15 cellular contexts compared by ENCODE assay signal in the genomic region with DNA sequence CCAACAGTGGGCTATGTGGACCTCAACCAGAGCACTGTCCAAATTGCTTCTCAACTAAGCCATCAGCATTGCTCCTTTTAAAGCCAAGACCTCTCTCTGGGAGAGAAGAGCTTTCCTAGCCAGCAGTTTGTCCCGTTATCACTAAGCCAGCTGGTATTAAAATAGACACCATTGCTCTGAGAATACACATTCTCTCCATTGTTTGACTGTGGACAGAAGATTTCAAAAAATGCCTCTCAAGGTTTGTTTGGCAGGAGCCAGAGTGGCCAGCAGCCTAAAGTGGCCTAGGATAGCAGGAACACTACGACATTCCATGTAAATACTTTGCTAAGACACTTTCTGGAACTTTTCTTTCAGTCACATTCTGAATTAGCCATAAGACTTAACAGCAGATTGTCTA. TPM values are rescaled to one million over a fixed set of nuclear protein-coding genes. Genes with fewer than 3 reads are reported as not detected.
A peak's percentile ranks its signal among the peaks of the same experiment; 100 is the strongest.
DNase-seq lines count a peak whose midpoint lies in the region; ATAC-seq and TF ChIP-seq lines count a peak whose summit lies in the region.
"Had no signal": no experiment of that assay in that cellular context is flagged by ENCODE, and none has a peak within 500 bp of the region (broad histone marks: within the 10 kb centered on the region; RNA-seq: fewer than 3 reads in every experiment).

No MANE protein-coding gene starts in this region.

- DNase-seq in activated naive CD8-positive, alpha-beta T cell treated with anti-CD3 and anti-CD28 coated beads for 36 hours, result no peak
- DNase-seq in Right ventricle myocardium superior (no peak), mesothelial cell of epicardium (ENCODE audit: low spot score in 2 of 2, unreplicated experiment in 2 of 2) (no peak), islet precursor cell (no peak)
- DNase-seq: AML-193, MG63, NCI-H1092 treated with DMSO at 0.1 percent for 48 hours, NCI-H187, NCI-H446, NCI-H774 had no signal

- H3K36me3 Mint-ChIP-seq in activated naive CD8-positive, alpha-beta T cell, result peaks cover 3% of the 10 kb centered on the region
- peaks cover 13% of the 10 kb centered on the region for H3K36me3 Mint-ChIP-seq in activated naive CD8-positive, alpha-beta T cell treated with anti-CD3 and anti-CD28 coated beads for 36 hours
- peaks cover 23% of the 10 kb centered on the region for H3K36me3 Mint-ChIP-seq in mesothelial cell of epicardium

- H3K4me1 Mint-ChIP-seq in activated naive CD8-positive, alpha-beta T cell (ENCODE audit: low read depth), result peaks cover 2% of the 10 kb centered on the region
- no peaks in the 10 kb centered on the region for H3K4me1 Mint-ChIP-seq in activated naive CD8-positive, alpha-beta T cell treated with anti-CD3 and anti-CD28 coated beads for 36 hours
- no peaks in the 10 kb centered on the region for H3K4me1 Mint-ChIP-seq in mesothelial cell of epicardium
- H3K4me1 Mint-ChIP-seq: GM23338 had no signal

- no peaks in the 10 kb centered on the region for H3K27me3 Mint-ChIP-seq in activated naive CD8-positive, alpha-beta T cell
- no peaks in the 10 kb centered on the region for H3K27me3 Mint-ChIP-seq in activated naive CD8-positive, alpha-beta T cell treated with anti-CD3 and anti-CD28 coated beads for 36 hours
- no peaks in the 10 kb centered on the region for H3K27me3 Mint-ChIP-seq in mesothelial cell of epicardium (ENCODE audit: low read depth)

- no peak for TF ChIP-seq CTCF in mesothelial cell of epicardium (IDR thresholded peaks at IDR 0.05; ENCODE audit: unreplicated experiment)

- no peak overlapping the region for H3K4me3 Mint-ChIP-seq in activated naive CD8-positive, alpha-beta T cell
- H3K4me3 Mint-ChIP-seq in activated naive CD8-positive, alpha-beta T cell treated with anti-CD3 and anti-CD28 coated beads for 36 hours, result no peak overlapping the region
- H3K4me3 Mint-ChIP-seq in mesothelial cell of epicardium, result no peak overlapping the region
- H3K4me3 Mint-ChIP-seq: GM23338 had no signal

- no peaks in the 10 kb centered on the region for H3K9me3 Mint-ChIP-seq in activated naive CD8-positive, alpha-beta T cell (ENCODE audit: low read depth)
- no peaks in the 10 kb centered on the region for H3K9me3 Mint-ChIP-seq in activated naive CD8-positive, alpha-beta T cell treated with anti-CD3 and anti-CD28 coated beads for 36 hours
- no peaks in the 10 kb centered on the region for H3K9me3 Mint-ChIP-seq in mesothelial cell of epicardium
- H3K9me3 Mint-ChIP-seq: GM23338 had no signal

- ATAC-seq in Right ventricle myocardium superior (ENCODE audit: poor library complexity) (peak; percentile 67), GM19467 (IDR thresholded peaks at IDR 0.05; ENCODE audit: unreplicated experiment) (no peak), GM21737 (IDR thresholded peaks at IDR 0.05; ENCODE audit: unreplicated experiment) (no peak), HG03039 (IDR thresholded peaks at IDR 0.05; ENCODE audit: unreplicated experiment) (no peak)
- ATAC-seq: GM23338 had no signal

- intact Hi-C loops in Right ventricle myocardium superior (cut with DNase I), result no loop called here

- peak overlapping the region; percentile 41 for H3K27ac Mint-ChIP-seq in activated naive CD8-positive, alpha-beta T cell
- no peak overlapping the region for H3K27ac Mint-ChIP-seq in activated naive CD8-positive, alpha-beta T cell treated with anti-CD3 and anti-CD28 coated beads for 36 hours
- peak overlapping the region; percentile 47 for H3K27ac Mint-ChIP-seq in mesothelial cell of epicardium
- H3K27ac Mint-ChIP-seq: GM23338 had no signal

RNA-seq across cellular contexts. Expression of a gene that starts 41.3 kb away (rescaled TPM):
- 10 to 100 TPM; 31.3 to 38.8 TPM for total RNA-seq in activated naive CD8-positive, alpha-beta T cell treated with anti-CD3 and anti-CD28 coated beads for 36 hours
- 21.7 TPM for total RNA-seq in Right ventricle myocardium superior
- 41.0 to 44.4 TPM (median 44.1 TPM) in 3 replicates for total RNA-seq in mesothelial cell of epicardium

RNA-seq across cellular contexts. Expression of a gene that starts 48.0 kb away (rescaled TPM):
- total RNA-seq in activated naive CD8-positive, alpha-beta T cell treated with anti-CD3 and anti-CD28 coated beads for 36 hours, result 100 to 1,000 TPM; 110 to 122 TPM
- total RNA-seq in Right ventricle myocardium superior (5.7 TPM), mesothelial cell of epicardium (38.7 to 46.1 TPM (median 45.7 TPM) in 3 replicates)

RNA-seq across cellular contexts. Expression of a gene that starts 49.0 kb away (rescaled TPM):
- total RNA-seq in activated naive CD8-positive, alpha-beta T cell treated with anti-CD3 and anti-CD28 coated beads for 36 hours, result 100 to 1,000 TPM in 1 of 2 experiments, 10 to 100 TPM in 1; 95.8 to 103 TPM
- total RNA-seq in Right ventricle myocardium superior (60.6 TPM), mesothelial cell of epicardium (57.8 to 62.9 TPM (median 59.1 TPM) in 3 replicates)
